In the genomic region with DNA sequence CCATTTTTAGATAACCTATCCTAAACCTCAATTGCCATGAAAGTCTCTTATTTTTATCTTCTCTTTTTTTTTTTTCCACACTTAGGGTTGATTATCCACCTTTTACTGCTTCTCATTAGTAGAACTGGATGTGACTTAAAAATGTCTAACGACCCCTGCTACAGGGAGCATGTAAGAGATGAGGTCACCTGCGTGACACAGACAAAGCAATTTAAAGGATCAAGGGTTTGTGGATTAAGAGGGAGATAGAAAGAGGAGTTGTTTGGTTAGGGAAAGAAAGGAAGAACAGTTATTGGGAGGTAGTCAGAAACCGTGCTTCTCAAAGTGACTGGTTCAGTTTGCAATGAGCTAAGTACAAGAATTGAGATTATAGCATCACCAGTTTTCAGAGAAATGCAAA, we compare ENCODE assay signal across 17 cellular contexts.
"Had no signal": no experiment of that assay in that cellular context is flagged by ENCODE, and none has a peak within 500 bp of the region (broad histone marks: within the 10 kb centered on the region; RNA-seq: fewer than 3 reads in every experiment).

No MANE protein-coding gene starts in this region.

- H3K27me3 ChIP-seq: esophagus squamous epithelium, spleen, tibial artery, upper lobe of left lung, uterus had no signal

- ATAC-seq: effector memory CD8-positive, alpha-beta T cell; naive thymus-derived CD4-positive, alpha-beta T cell; sciatic nerve; stimulated activated memory B cell treated with anti-CD40 and anti-IgM and Interleukin-4, amounts not matched to agents 10 μg/mL and 1 μg/mL and 100 μg/mL, for 72 hours had no signal

- H3K4me1 Mint-ChIP-seq: naive thymus-derived CD4-positive, alpha-beta T cell; stimulated activated memory B cell treated with anti-CD40 and anti-IgM and Interleukin-4, amounts not matched to agents 10 μg/mL and 1 μg/mL and 100 μg/mL, for 72 hours had no signal

- H3K27ac ChIP-seq: esophagus squamous epithelium, spleen, tibial artery, upper lobe of left lung, uterus had no signal

- DNase-seq: effector memory CD8-positive, alpha-beta T cell; esophagus squamous epithelium; foreskin fibroblast; kidney glomerular epithelial cell; naive thymus-derived CD4-positive, alpha-beta T cell; posterior cingulate gyrus; spleen; stimulated activated CD4-positive, alpha-beta T cell treated with anti-CD3 and anti-CD28 coated beads, Interleukin-15, amount 100 ng/mL, for 24 hours; stimulated activated CD4-positive, alpha-beta T cell treated with anti-CD3 and anti-CD28 coated beads, Interleukin-1b, Interleukin-23, amount 100 ng/mL, for 48 hours; stimulated activated CD4-positive, alpha-beta T cell treated with anti-CD3 and anti-CD28 coated beads, Interleukin-4, amount 100 ng/mL, for 24 hours; tibial artery; upper lobe of left lung; uterus had no signal

- H3K27me3 Mint-ChIP-seq: dendritic cell treated with granulocyte-macrophage colony-stimulating factor and Interleukin-4, amounts not matched to agents 40 ng/mL and 50 ng/mL, for 4 days; effector memory CD8-positive, alpha-beta T cell; naive thymus-derived CD4-positive, alpha-beta T cell; stimulated activated memory B cell treated with anti-CD40 and anti-IgM and Interleukin-4, amounts not matched to agents 10 μg/mL and 1 μg/mL and 100 μg/mL, for 72 hours; stimulated activated naive CD8-positive, alpha-beta T cell treated with anti-CD3 and anti-CD28 coated beads, Interleukin-15, Interleukin-2, amounts not matched to agents 100 ng/mL and 50 ng/mL, for 24 hours had no signal

- H3K36me3 Mint-ChIP-seq: naive thymus-derived CD4-positive, alpha-beta T cell; stimulated activated memory B cell treated with anti-CD40 and anti-IgM and Interleukin-4, amounts not matched to agents 10 μg/mL and 1 μg/mL and 100 μg/mL, for 72 hours had no signal

- H3K4me1 ChIP-seq: spleen, tibial artery, upper lobe of left lung, uterus had no signal

- H3K27ac Mint-ChIP-seq: dendritic cell treated with granulocyte-macrophage colony-stimulating factor and Interleukin-4, amounts not matched to agents 40 ng/mL and 50 ng/mL, for 4 days; effector memory CD8-positive, alpha-beta T cell; naive thymus-derived CD4-positive, alpha-beta T cell; stimulated activated memory B cell treated with anti-CD40 and anti-IgM and Interleukin-4, amounts not matched to agents 10 μg/mL and 1 μg/mL and 100 μg/mL, for 72 hours; stimulated activated naive CD8-positive, alpha-beta T cell treated with anti-CD3 and anti-CD28 coated beads, Interleukin-15, Interleukin-2, amounts not matched to agents 100 ng/mL and 50 ng/mL, for 24 hours had no signal

- H3K9me3 Mint-ChIP-seq: dendritic cell treated with granulocyte-macrophage colony-stimulating factor and Interleukin-4, amounts not matched to agents 40 ng/mL and 50 ng/mL, for 4 days; stimulated activated memory B cell treated with anti-CD40 and anti-IgM and Interleukin-4, amounts not matched to agents 10 μg/mL and 1 μg/mL and 100 μg/mL, for 72 hours; stimulated activated naive CD8-positive, alpha-beta T cell treated with anti-CD3 and anti-CD28 coated beads, Interleukin-15, Interleukin-2, amounts not matched to agents 100 ng/mL and 50 ng/mL, for 24 hours had no signal

- H3K9me3 ChIP-seq: esophagus squamous epithelium, spleen, tibial artery, upper lobe of left lung, uterus had no signal

- H3K36me3 ChIP-seq: esophagus squamous epithelium, spleen, tibial artery, upper lobe of left lung, uterus had no signal

- H3K4me3 ChIP-seq: esophagus squamous epithelium, spleen, tibial artery, upper lobe of left lung, uterus had no signal

- H3K4me3 Mint-ChIP-seq: dendritic cell treated with granulocyte-macrophage colony-stimulating factor and Interleukin-4, amounts not matched to agents 40 ng/mL and 50 ng/mL, for 4 days; effector memory CD8-positive, alpha-beta T cell; naive thymus-derived CD4-positive, alpha-beta T cell; stimulated activated memory B cell treated with anti-CD40 and anti-IgM and Interleukin-4, amounts not matched to agents 10 μg/mL and 1 μg/mL and 100 μg/mL, for 72 hours; stimulated activated naive CD8-positive, alpha-beta T cell treated with anti-CD3 and anti-CD28 coated beads, Interleukin-15, Interleukin-2, amounts not matched to agents 100 ng/mL and 50 ng/mL, for 24 hours had no signal
